ENCODE assay signal across 7 cellular contexts in genomic region chr6:118551063-118551672, GRCh38. TPM values are rescaled to one million over a fixed set of nuclear protein-coding genes. Genes with fewer than 3 reads are reported as not detected.
DNase-seq lines count a peak whose midpoint lies in the region; ATAC-seq, FAIRE-seq and TF ChIP-seq lines count a peak whose summit lies in the region.

No MANE protein-coding gene starts in this region.

- no peak overlapping the region for H3K4me3 ChIP-seq in lung

- peak; percentile 22 for TF ChIP-seq CTCF in lung (IDR thresholded peaks at IDR 0.05; ENCODE audit: control extremely low read depth, extremely low read depth)

- peaks cover 0 to 3% of the 10 kb centered on the region in 2 donors for H3K36me3 ChIP-seq in lung (ENCODE audit: control insufficient read depth in 2 of 2, insufficient read depth in 2 of 2, low read length in 2 of 2)

- H3K9me3 ChIP-seq in lung (ENCODE audit: control insufficient read depth in 2 of 2, insufficient read depth in 1 of 2, low read length in 1 of 2): no peaks in the 10 kb centered on the region

- 16 to 24% methylated on average over 2 of the region's 2 CpGs for WGBS in lung, 2 donors

- no peaks in the 10 kb centered on the region for H3K27me3 ChIP-seq in lung (ENCODE audit: control insufficient read depth, insufficient read depth)

- no peaks in the 10 kb centered on the region for H3K4me1 ChIP-seq in lung (ENCODE audit: control insufficient read depth in 2 of 2, insufficient read depth in 2 of 2, low read length in 2 of 2)

- peak; percentile 10 for DNase-seq in GDM1 (lab: John Stamatoyannopoulos, UW)
- peak; percentile 27 for DNase-seq in HS-27A (ENCODE audit: low read depth)
- DNase-seq in OCI-M1 (lab: John Stamatoyannopoulos, UW): peak; percentile 78
- DNase-seq in lung (ENCODE audit: low spot score): no peak
- peak; percentile 6 for DNase-seq in urothelium cell line (ENCODE audit: low spot score)

- peak overlapping the region in 1 of 2 donors; percentile 60 for H3K27ac ChIP-seq in lung (ENCODE audit: low read depth in 1 of 2, low read length in 1 of 2)

- peak; percentile 96 for ATAC-seq in GM21423 (IDR thresholded peaks at IDR 0.05; ENCODE audit: unreplicated experiment)
- ATAC-seq in lung (ENCODE audit: insufficient read depth, low FRiP score): peak; percentile 85

- FAIRE-seq in colon (lab: Jason Lieb, UNC) (peak; percentile 45), urothelium cell line (lab: Jason Lieb, UNC) (no peak)

RNA-seq across cellular contexts. Expression of gene PLN, which starts 3.1 kb away (rescaled TPM):
- 10 to 100 TPM in 1 of 2 donors, 1 to 10 TPM in 1; 8.0 to 12.3 TPM for total RNA-seq in lung
- polyA plus RNA-seq in lung: 1 to 10 TPM; 1.6 to 5.3 TPM
